8 cellular contexts compared by ENCODE assay signal in the genomic region with DNA sequence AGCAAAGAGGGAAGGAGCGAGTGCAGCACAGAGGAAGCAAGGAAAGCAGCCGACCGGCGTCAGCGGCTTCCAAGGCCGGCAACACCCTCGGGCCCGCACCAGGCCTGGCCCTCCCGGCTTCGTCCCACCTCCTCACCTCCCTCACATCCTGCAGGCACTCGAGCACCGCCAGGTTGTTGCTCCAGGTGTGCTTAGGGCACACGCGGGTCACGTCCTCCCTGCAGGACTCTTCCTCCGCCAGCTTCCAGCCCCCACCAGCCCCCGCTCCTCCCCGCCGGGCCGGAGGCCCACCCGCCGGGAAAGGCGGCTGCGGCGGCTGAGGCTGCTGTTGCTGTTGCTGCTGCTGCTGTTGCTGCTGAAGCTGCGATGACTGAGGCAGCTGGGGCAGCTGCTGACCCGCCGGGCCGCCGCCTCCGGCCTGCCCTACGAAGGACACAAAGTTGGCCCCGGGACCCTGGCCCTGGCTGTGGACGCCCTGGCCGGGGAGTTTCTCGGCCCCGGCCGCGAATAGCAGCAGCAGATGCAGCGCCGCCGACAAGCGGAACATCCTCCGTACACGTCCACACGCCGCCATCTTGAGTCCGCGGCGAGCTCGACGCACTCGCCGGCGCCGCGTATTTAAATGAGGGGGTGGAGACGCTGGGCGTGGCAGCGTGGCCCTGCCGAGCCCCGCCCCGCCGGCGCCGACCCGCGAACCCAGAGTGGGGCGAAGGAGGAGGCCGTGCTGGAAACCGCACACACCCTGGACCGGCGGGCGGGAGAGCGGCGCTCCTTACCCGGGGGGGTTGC. TPM values are rescaled to one million over a fixed set of nuclear protein-coding genes. Genes with fewer than 3 reads are reported as not detected.
DNase-seq lines count a peak whose midpoint lies in the region; ATAC-seq and TF ChIP-seq lines count a peak whose summit lies in the region.

GLG1 (minus strand) TSS at position 594 of the 789 bp plus-strand sequence; CDS start at position 574, 20 bp downstream.

- peaks cover 51% of the 10 kb centered on the region for H3K4me1 Mint-ChIP-seq in brain

- peaks cover 4% of the 10 kb centered on the region for H3K27me3 Mint-ChIP-seq in brain

- H3K9me3 Mint-ChIP-seq in brain, result peaks cover 0 to 1% (median 0%) of the 10 kb centered on the region in 5 experiments

- H3K4me3 Mint-ChIP-seq in brain, result peak within 1 kb of the TSS; percentile 86 to 98 (median 96)

- peaks cover 13% of the 10 kb centered on the region for H3K36me3 Mint-ChIP-seq in brain

- H3K4me3 ChIP-seq in iPS-11a (ENCODE audit: low read depth, low read length) (peak within 1 kb of the TSS; percentile 96), skeletal muscle cell (ENCODE audit: low read depth, low read length) (peak within 1 kb of the TSS; percentile 89)

- ATAC-seq in HG02973 (IDR thresholded peaks at IDR 0.05; ENCODE audit: unreplicated experiment), result peak; percentile 96

- TF ChIP-seq CTCF in brain (conservative IDR thresholded peaks at IDR 0.05), result no peak

- DNase-seq in NCI-H187 (lab: John Stamatoyannopoulos, UW) (peak; percentile 51 to 52), NCI-H187 treated with DMSO at 0.1 percent for 48 hours (lab: John Stamatoyannopoulos, UW) (no peak), NCI-H2107 (lab: John Stamatoyannopoulos, UW) (peak; percentile 81), UCSD-AML1 (lab: John Stamatoyannopoulos, UW; ENCODE audit: unreplicated experiment) (peak; percentile 91), skeletal muscle cell (ENCODE audit: low read depth) (peak; percentile 69)

- peak within 1 kb of the TSS; percentile 96 to 98 (median 98) for H3K27ac Mint-ChIP-seq in brain

RNA-seq across cellular contexts. Expression of gene GLG1, which starts in this region (rescaled TPM):
- polyA plus RNA-seq in brain (ENCODE audit: insufficient read depth, low read depth, low replicate concordance), result 88.0 TPM
